In genomic region chr11:134862168-134862567, GRCh38 we compare ENCODE assay signal across 15 cellular contexts.
"Had no signal": no experiment of that assay in that cellular context is flagged by ENCODE, and none has a peak within 500 bp of the region (broad histone marks: within the 10 kb centered on the region; RNA-seq: fewer than 3 reads in every experiment).

No MANE protein-coding gene starts in this region.

- H3K4me3 ChIP-seq: colonic mucosa, esophagus squamous epithelium, hepatocyte, right atrium auricular region, thyroid gland, uterus had no signal

- H3K4me1 ChIP-seq: colonic mucosa, esophagus squamous epithelium, foreskin keratinocyte, right atrium auricular region, thyroid gland, uterus had no signal

- H3K27ac ChIP-seq: colonic mucosa, esophagus squamous epithelium, foreskin keratinocyte, hepatocyte, right atrium auricular region, thyroid gland, uterus had no signal

- H3K27me3 ChIP-seq: colonic mucosa, foreskin keratinocyte, hepatocyte, right atrium auricular region, thyroid gland, uterus had no signal

- H3K9me3 ChIP-seq: colonic mucosa, esophagus squamous epithelium, right atrium auricular region, thyroid gland, uterus had no signal

- ATAC-seq: foreskin keratinocyte; left lobe of liver; naive thymus-derived CD8-positive, alpha-beta T cell had no signal

- H3K36me3 ChIP-seq: colonic mucosa, esophagus squamous epithelium, right atrium auricular region, thyroid gland, uterus had no signal

- DNase-seq: colonic mucosa; dermis blood vessel endothelial cell; esophagus squamous epithelium; foreskin keratinocyte; head of caudate nucleus; mammary epithelial cell; naive thymus-derived CD8-positive, alpha-beta T cell; small intestine; stimulated activated CD4-positive, alpha-beta T cell treated with anti-CD3 and anti-CD28 coated beads, Interleukin-12 subunit alpha, Interleukin-12 subunit beta, amount 100 ng/mL, for 4 hours; stimulated activated naive CD4-positive, alpha-beta T cell; thyroid gland; uterus had no signal
